18 cellular contexts compared by ENCODE assay signal in genomic region chr2:7516447-7517121, GRCh38.
DNase-seq lines count a peak whose midpoint lies in the region; ATAC-seq, FAIRE-seq and TF ChIP-seq lines count a peak whose summit lies in the region.
"Had no signal": no experiment of that assay in that cellular context is flagged by ENCODE, and none has a peak within 500 bp of the region (broad histone marks: within the 10 kb centered on the region; RNA-seq: fewer than 3 reads in every experiment).

No MANE protein-coding gene starts in this region.

- peaks cover 0 to 11% (median 8%) of the 10 kb centered on the region in 11 experiments; a peak in 11 of 22 replicates for H3K9me3 ChIP-seq in BLaER1 treated with 17β-estradiol and CSF1 and Interleukin-3, amounts not matched to agents 10 nM and 100 nM (replicated peaks in 1 of 11)
- H3K9me3 ChIP-seq in hepatocyte (ENCODE audit: low read depth) = no peaks in the 10 kb centered on the region
- H3K9me3 ChIP-seq: tibial nerve had no signal

- H3K9me2 ChIP-seq in hepatocyte (replicated peaks; ENCODE audit: insufficient read depth) = no peaks in the 10 kb centered on the region

- POLR2A ChIA-PET in activated CD4-positive, alpha-beta T cell treated with anti-CD3 and anti-CD28 coated beads for 36 hours (lab: Charles Lee) = no interaction called here
- POLR2A ChIA-PET in T-cell (lab: Charles Lee) = no interaction called here

- no peak overlapping the region for H2AFZ ChIP-seq in hepatocyte
- H2AFZ ChIP-seq: neural progenitor cell had no signal

- no peaks in the 10 kb centered on the region for H3K79me2 ChIP-seq in hepatocyte

- no peak for TF ChIP-seq CTCF in hepatocyte (IDR thresholded peaks at IDR 0.05; ENCODE audit: poor library complexity)

- CTCF ChIA-PET in activated CD4-positive, alpha-beta T cell treated with anti-CD3 and anti-CD28 coated beads for 36 hours (lab: Charles Lee) = no interaction called here
- CTCF ChIA-PET in T-cell (lab: Charles Lee) = no interaction called here

- 38% methylated on average over 2 of the region's 2 CpGs for WGBS in hepatocyte (ENCODE audit: low lambda C conversion rate, missing lambda C conversion rate)

- no peak overlapping the region for H3K9ac ChIP-seq in BLaER1 treated with 17β-estradiol and CSF1 and Interleukin-3, amounts not matched to agents 10 nM and 100 nM
- H3K9ac ChIP-seq: neural progenitor cell had no signal

- H3K4me1 ChIP-seq in BLaER1 treated with 17β-estradiol and CSF1 and Interleukin-3, amounts not matched to agents 10 nM and 100 nM = peaks cover 5 to 25% (median 19%) of the 10 kb centered on the region in 10 experiments; a peak in 16 of 20 replicates
- no peaks in the 10 kb centered on the region for H3K4me1 ChIP-seq in hepatocyte (ENCODE audit: insufficient read depth)
- H3K4me1 ChIP-seq: neural progenitor cell, tibial nerve had no signal

- no peak overlapping the region for H3K4me3 ChIP-seq in BLaER1 treated with 17β-estradiol and CSF1 and Interleukin-3, amounts not matched to agents 10 nM and 100 nM
- H3K4me3 ChIP-seq in hepatocyte = no peak overlapping the region
- H3K4me3 ChIP-seq: neural progenitor cell, tibial nerve had no signal

- no peaks in the 10 kb centered on the region for H3K27me3 ChIP-seq in BLaER1 treated with 17β-estradiol and CSF1 and Interleukin-3, amounts not matched to agents 10 nM and 100 nM
- peaks cover 4% of the 10 kb centered on the region for H3K27me3 ChIP-seq in hepatocyte
- H3K27me3 ChIP-seq: neural progenitor cell, tibial nerve had no signal

- DNase-seq in activated CD4-positive, alpha-beta T cell treated with anti-CD3 and anti-CD28 coated beads for 36 hours = no peak
- no peak for DNase-seq in activated CD4-positive, alpha-beta T cell treated with anti-CD3 and anti-CD28 coated beads, Interleukin-2, amount 50 U/mL, for 4 hours
- no peak for DNase-seq in T-cell
- no peak for DNase-seq in hepatocyte (ENCODE audit: low spot score)
- no peak for DNase-seq in SW480 (ENCODE audit: low spot score)
- DNase-seq in RCC 7860 (ENCODE audit: low spot score) = no peak
- DNase-seq: dermis blood vessel endothelial cell, EL, mesendoderm, NCI-H1436 treated with DMSO at 0.1 percent for 48 hours had no signal

- no peaks in the 10 kb centered on the region for H4K20me1 ChIP-seq in BLaER1 treated with 17β-estradiol and CSF1 and Interleukin-3, amounts not matched to agents 10 nM and 100 nM
- H4K20me1 ChIP-seq in hepatocyte (ENCODE audit: insufficient read depth, poor library complexity, severe bottlenecking) = no peaks in the 10 kb centered on the region

- H3K4me1 Mint-ChIP-seq in activated CD4-positive, alpha-beta T cell treated with anti-CD3 and anti-CD28 coated beads for 36 hours = peaks cover 38% of the 10 kb centered on the region
- H3K4me1 Mint-ChIP-seq in T-cell = peaks cover 40 to 45% (median 41%) of the 10 kb centered on the region in 3 donors
- H3K4me1 Mint-ChIP-seq: stimulated activated memory B cell treated with anti-CD40 and anti-IgM and Interleukin-4, amounts not matched to agents 10 μg/mL and 1 μg/mL and 100 μg/mL, for 72 hours had no signal

- H3K36me3 Mint-ChIP-seq in activated CD4-positive, alpha-beta T cell treated with anti-CD3 and anti-CD28 coated beads for 36 hours (ENCODE audit: low read depth) = peaks cover 8% of the 10 kb centered on the region
- H3K36me3 Mint-ChIP-seq in T-cell = no peaks in the 10 kb centered on the region
- H3K36me3 Mint-ChIP-seq: neural progenitor cell; stimulated activated memory B cell treated with anti-CD40 and anti-IgM and Interleukin-4, amounts not matched to agents 10 μg/mL and 1 μg/mL and 100 μg/mL, for 72 hours had no signal

- H3K27me3 Mint-ChIP-seq in activated CD4-positive, alpha-beta T cell treated with anti-CD3 and anti-CD28 coated beads for 36 hours = no peaks in the 10 kb centered on the region
- H3K27me3 Mint-ChIP-seq in T-cell = no peaks in the 10 kb centered on the region

- H3K27ac ChIP-seq in BLaER1 treated with 17β-estradiol and CSF1 and Interleukin-3, amounts not matched to agents 10 nM and 100 nM = no peak overlapping the region
- H3K27ac ChIP-seq in hepatocyte = no peak overlapping the region
- H3K27ac ChIP-seq: epithelial cell of prostate, neural progenitor cell, tibial nerve had no signal

- peaks cover 4% of the 10 kb centered on the region for H3K9me3 Mint-ChIP-seq in activated CD4-positive, alpha-beta T cell treated with anti-CD3 and anti-CD28 coated beads for 36 hours (ENCODE audit: low read depth)
- H3K9me3 Mint-ChIP-seq in T-cell = no peaks in the 10 kb centered on the region
- H3K9me3 Mint-ChIP-seq: neural progenitor cell had no signal

- H3K27ac Mint-ChIP-seq in activated CD4-positive, alpha-beta T cell treated with anti-CD3 and anti-CD28 coated beads for 36 hours = peak overlapping the region; percentile 89
- peak overlapping the region; percentile 92 to 98 for H3K27ac Mint-ChIP-seq in T-cell
- H3K27ac Mint-ChIP-seq: neural progenitor cell; stimulated activated memory B cell treated with anti-CD40 and anti-IgM and Interleukin-4, amounts not matched to agents 10 μg/mL and 1 μg/mL and 100 μg/mL, for 72 hours had no signal

- H3K36me3 ChIP-seq in BLaER1 treated with 17β-estradiol and CSF1 and Interleukin-3, amounts not matched to agents 10 nM and 100 nM = no peaks in the 10 kb centered on the region
- H3K36me3 ChIP-seq in hepatocyte (replicated peaks; ENCODE audit: insufficient read depth, low read depth) = no peaks in the 10 kb centered on the region
- H3K36me3 ChIP-seq: neural progenitor cell, tibial nerve had no signal

- peak overlapping the region in 8 of 11 experiments; percentile 30 to 75 (median 41); a peak in 11 of 22 replicates for H3K4me2 ChIP-seq in BLaER1 treated with 17β-estradiol and CSF1 and Interleukin-3, amounts not matched to agents 10 nM and 100 nM
- peak overlapping the region; percentile 11 for H3K4me2 ChIP-seq in hepatocyte
- H3K4me2 ChIP-seq: neural progenitor cell had no signal

- no peak for FAIRE-seq in RCC 7860 (lab: Jason Lieb, UNC)
- FAIRE-seq: frontal cortex had no signal

- peak; percentile 32 for ATAC-seq in activated CD4-positive, alpha-beta T cell treated with anti-CD3 and anti-CD28 coated beads for 36 hours
- ATAC-seq in T-cell (replicated peaks in 1 of 4) (peak in 1 of 4 experiments; percentile 13), GM21529 (IDR thresholded peaks at IDR 0.05; ENCODE audit: unreplicated experiment) (no peak)
- ATAC-seq: HCT116; stimulated activated memory B cell treated with anti-CD40 and anti-IgM and Interleukin-4, amounts not matched to agents 10 μg/mL and 1 μg/mL and 100 μg/mL, for 72 hours had no signal

- intact Hi-C loops in activated CD4-positive, alpha-beta T cell treated with anti-CD3 and anti-CD28 coated beads for 36 hours (cut with DNase I, micrococcal nuclease) = loop anchor here in 1 of 2 experiments (5.0 kb wide), 1 partner anchor 49 kb away; no protein-coding TSS in a partner anchor

- no peak overlapping the region for H3K4me3 Mint-ChIP-seq in activated CD4-positive, alpha-beta T cell treated with anti-CD3 and anti-CD28 coated beads for 36 hours
- peak overlapping the region; percentile 67 to 69 (median 68) for H3K4me3 Mint-ChIP-seq in T-cell
- H3K4me3 Mint-ChIP-seq: neural progenitor cell; stimulated activated memory B cell treated with anti-CD40 and anti-IgM and Interleukin-4, amounts not matched to agents 10 μg/mL and 1 μg/mL and 100 μg/mL, for 72 hours had no signal
